In the genomic region with DNA sequence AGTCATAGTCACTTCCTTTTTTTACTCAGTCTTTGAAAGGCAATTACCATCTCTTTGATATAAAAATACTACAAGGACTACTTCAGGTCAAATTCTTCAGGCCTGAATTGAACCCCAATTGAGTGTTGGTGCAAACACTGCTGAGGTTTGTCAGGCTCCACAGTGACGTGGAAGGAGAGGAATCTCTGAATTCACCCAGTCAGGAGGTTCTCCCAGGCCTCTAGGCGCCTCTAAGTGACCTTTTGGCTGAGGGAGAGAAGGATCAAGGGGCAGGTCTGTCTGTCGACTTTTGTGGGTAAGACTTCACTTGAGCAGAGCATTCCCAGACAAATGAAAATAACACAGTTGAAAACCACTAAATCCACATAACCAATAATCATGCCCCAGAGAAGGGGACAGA, we compare ENCODE assay signal across 26 cellular contexts.
"Had no signal": no experiment of that assay in that cellular context is flagged by ENCODE, and none has a peak within 500 bp of the region (broad histone marks: within the 10 kb centered on the region; RNA-seq: fewer than 3 reads in every experiment).

No MANE protein-coding gene starts in this region.

- ATAC-seq: Panc1 had no signal

- DNase-seq: activated B cell treated with CpG ODN at 0.5 μM for 24 hours; activated CD4-positive, alpha-beta T cell treated with anti-CD3 and anti-CD28 coated beads for 4 hours; activated CD4-positive, alpha-beta T cell treated with anti-CD3 and anti-CD28 coated beads, Interleukin-2, amount 50 U/mL, for 1 hour; activated CD4-positive, CD25-positive, alpha-beta regulatory T cell treated with anti-CD3 and anti-CD28 coated beads, Interleukin-2, amount 50 U/mL, for 72 hours; activated effector memory CD4-positive, alpha-beta T cell treated with anti-CD3 and anti-CD28 coated beads, Interleukin-2, amount 50 U/mL, for 16 hours; activated naive CD4-positive, alpha-beta T cell; activated naive CD4-positive, alpha-beta T cell treated with anti-CD3 and anti-CD28 coated beads, Interleukin-2, amount 50 U/mL, for 16 hours; activated naive CD8-positive, alpha-beta T cell treated with anti-CD3 and anti-CD28 coated beads for 36 hours; activated T-cell treated with anti-CD3 and anti-CD28 coated beads, Interleukin-2, amount 50 U/mL, for 1 hour; amniotic stem cell; aorta; NCI-H1048; NCI-H1105 treated with DMSO at 0.1 percent for 48 hours; NCI-H1436 treated with DMSO at 0.1 percent for 48 hours; NCI-H1694 treated with DMSO at 0.1 percent for 48 hours; NCI-H2029; NCI-H345; NCI-H524 treated with DMSO at 0.1 percent for 48 hours; RPMI8226; SIG-M5; SW 1271; T-helper 1 cell; T-helper 2 cell; T-helper 9 cell had no signal

- H3K27ac ChIP-seq: VCaP had no signal
